ENCODE assay signal across 8 cellular contexts in the genomic region with DNA sequence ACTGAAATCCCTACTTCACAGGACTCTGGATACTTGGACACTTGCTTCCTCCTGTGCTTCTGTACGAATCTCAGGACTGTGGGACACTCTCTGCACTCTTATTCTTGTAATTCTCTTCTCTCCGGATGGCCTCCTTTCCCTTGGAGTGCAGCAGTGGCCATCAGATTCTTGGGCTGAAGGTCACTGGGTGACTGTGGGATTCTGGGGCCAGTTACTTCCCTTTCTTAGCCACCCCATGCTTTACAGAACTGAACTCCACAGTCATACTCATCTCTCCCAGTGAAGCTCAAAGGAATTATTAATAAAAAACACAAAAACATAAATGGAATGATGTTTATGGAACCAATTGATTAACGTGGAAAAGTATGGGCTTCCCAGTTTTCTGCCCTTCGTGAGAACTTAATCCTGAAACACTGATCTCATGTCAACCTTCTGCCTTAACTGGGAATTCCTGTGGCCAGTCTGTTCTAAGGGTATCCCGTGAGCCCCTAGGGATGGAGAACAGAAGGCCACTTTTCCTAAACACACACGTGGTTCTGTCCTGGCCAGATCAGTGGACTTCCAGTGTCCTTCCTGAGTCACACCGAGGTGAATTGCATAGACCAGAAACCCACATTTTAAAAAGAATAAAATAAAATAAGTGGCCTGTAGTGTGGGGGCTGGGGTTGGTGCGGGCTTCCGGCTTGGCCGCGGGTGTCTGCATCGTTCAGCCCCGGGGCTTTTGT. TPM values are rescaled to one million over a fixed set of nuclear protein-coding genes. Genes with fewer than 3 reads are reported as not detected.
DNase-seq lines count a peak whose midpoint lies in the region; ATAC-seq and TF ChIP-seq lines count a peak whose summit lies in the region.

No MANE protein-coding gene starts in this region.

- no peak for ATAC-seq in activated CD8-positive, alpha-beta T cell treated with anti-CD3 and anti-CD28 coated beads for 36 hours
- no peak for ATAC-seq in activated CD8-positive, alpha-beta T cell treated with anti-CD3 and anti-CD28 coated beads, Interleukin-2, amount 10 ng/mL, durations not matched to agents 7 days and 5 days
- peak in 1 of 2 donors; percentile 13 for ATAC-seq in lower lobe of right lung

- H4K20me1 ChIP-seq in mammary epithelial cell (ENCODE audit: insufficient read depth, low read length) = no peaks in the 10 kb centered on the region

- no peaks in the 10 kb centered on the region for H3K79me2 ChIP-seq in mammary epithelial cell (ENCODE audit: insufficient read depth, low read length)

- no peak for TF ChIP-seq CTCF in activated CD8-positive, alpha-beta T cell treated with anti-CD3 and anti-CD28 coated beads for 36 hours (IDR thresholded peaks at IDR 0.05)
- TF ChIP-seq CTCF in mammary epithelial cell (conservative IDR thresholded peaks at IDR 0.05 in 1 of 2, IDR thresholded peaks at IDR 0.05 in 1 of 2; ENCODE audit: extremely low read depth in 1 of 2, insufficient read depth in 1 of 2, low read depth in 1 of 2, low read length in 2 of 2) = no peak
- no peak for TF ChIP-seq CTCF in lower lobe of right lung (IDR thresholded peaks at IDR 0.05)

- POLR2A ChIA-PET in activated CD8-positive, alpha-beta T cell treated with anti-CD3 and anti-CD28 coated beads for 36 hours (lab: Charles Lee) = interaction anchor here (0.9 to 2.2 kb wide), 3 partner anchors 14 to 92 kb away, joined by 3 to 5 read pairs (median 3); no protein-coding TSS in a partner anchor
- POLR2A ChIA-PET in activated CD8-positive, alpha-beta T cell treated with anti-CD3 and anti-CD28 coated beads, Interleukin-2, amount 10 ng/mL, durations not matched to agents 7 days and 5 days (lab: Charles Lee) = interaction anchor here (0.8 kb wide), 1 partner anchor 103 kb away, joined by 3 read pairs; no protein-coding TSS in a partner anchor

- H3K4me3 Mint-ChIP-seq in activated CD8-positive, alpha-beta T cell treated with anti-CD3 and anti-CD28 coated beads for 36 hours = peak overlapping the region; percentile 75
- no peak overlapping the region for H3K4me3 Mint-ChIP-seq in activated CD8-positive, alpha-beta T cell treated with anti-CD3 and anti-CD28 coated beads, Interleukin-2, amount 10 ng/mL, durations not matched to agents 7 days and 5 days

- H3K9me3 Mint-ChIP-seq in activated CD8-positive, alpha-beta T cell treated with anti-CD3 and anti-CD28 coated beads for 36 hours = no peaks in the 10 kb centered on the region
- H3K9me3 Mint-ChIP-seq in activated CD8-positive, alpha-beta T cell treated with anti-CD3 and anti-CD28 coated beads, Interleukin-2, amount 10 ng/mL, durations not matched to agents 7 days and 5 days (ENCODE audit: insufficient read depth) = no peaks in the 10 kb centered on the region

- H3K27me3 ChIP-seq in mammary epithelial cell (ENCODE audit: insufficient read depth, low read length) (peaks cover 47% of the 10 kb centered on the region), lower lobe of right lung (ENCODE audit: low read depth) (peaks cover 94% of the 10 kb centered on the region), thymus (ENCODE audit: control insufficient read depth, insufficient read depth) (peaks cover 66% of the 10 kb centered on the region)

- H3K9me3 ChIP-seq in mammary epithelial cell (replicated peaks; ENCODE audit: insufficient read depth, low read length) (no peaks in the 10 kb centered on the region), lower lobe of right lung (no peaks in the 10 kb centered on the region), thymus (ENCODE audit: control insufficient read depth) (no peaks in the 10 kb centered on the region)

- CTCF ChIA-PET in activated CD8-positive, alpha-beta T cell treated with anti-CD3 and anti-CD28 coated beads for 36 hours (lab: Charles Lee) = interaction anchor here (0.6 to 11.0 kb wide), 10 partner anchors 12 to 207 kb away, joined by 3 to 115 read pairs (median 4); a partner anchor contains a TSS
- CTCF ChIA-PET in activated CD8-positive, alpha-beta T cell treated with anti-CD3 and anti-CD28 coated beads, Interleukin-2, amount 10 ng/mL, durations not matched to agents 7 days and 5 days (lab: Charles Lee) = interaction anchor here (1.3 to 8.3 kb wide), 8 partner anchors 12 to 132 kb away, joined by 3 to 54 read pairs (median 8); no protein-coding TSS in a partner anchor
- CTCF ChIA-PET in mammary epithelial cell (lab: Charles Lee; ENCODE audit: low non-redundant PET) = no interaction called here

- peaks cover 83% of the 10 kb centered on the region for H3K27me3 Mint-ChIP-seq in activated CD8-positive, alpha-beta T cell treated with anti-CD3 and anti-CD28 coated beads for 36 hours
- H3K27me3 Mint-ChIP-seq in activated CD8-positive, alpha-beta T cell treated with anti-CD3 and anti-CD28 coated beads, Interleukin-2, amount 10 ng/mL, durations not matched to agents 7 days and 5 days (ENCODE audit: low read depth) = peaks cover 77% of the 10 kb centered on the region

- peak overlapping the region; percentile 89 for H3K4me2 ChIP-seq in mammary epithelial cell (ENCODE audit: insufficient read depth, low read depth, low read length)

- H3K4me1 Mint-ChIP-seq in activated CD8-positive, alpha-beta T cell treated with anti-CD3 and anti-CD28 coated beads for 36 hours (ENCODE audit: low read depth) = peaks cover 20% of the 10 kb centered on the region
- peaks cover 29% of the 10 kb centered on the region for H3K4me1 Mint-ChIP-seq in activated CD8-positive, alpha-beta T cell treated with anti-CD3 and anti-CD28 coated beads, Interleukin-2, amount 10 ng/mL, durations not matched to agents 7 days and 5 days (ENCODE audit: low read depth)

- H2AFZ ChIP-seq in mammary epithelial cell (ENCODE audit: low read depth, low read length) = peak overlapping the region; percentile 90

- peak overlapping the region in 2 of 3 experiments; percentile 43 to 50 for H3K4me3 ChIP-seq in mammary epithelial cell (replicated peaks in 1 of 3; ENCODE audit: insufficient read depth in 1 of 3, low read depth in 2 of 3, low read length in 3 of 3)
- peak overlapping the region; percentile 53 for H3K4me3 ChIP-seq in lower lobe of right lung
- peak overlapping the region; percentile 46 for H3K4me3 ChIP-seq in thymus (ENCODE audit: low read length)

- H3K36me3 ChIP-seq in mammary epithelial cell (ENCODE audit: insufficient read depth, low read length) (no peaks in the 10 kb centered on the region), lower lobe of right lung (no peaks in the 10 kb centered on the region), thymus (ENCODE audit: control insufficient read depth, insufficient read depth) (no peaks in the 10 kb centered on the region)

- no peak for DNase-seq in activated CD8-positive, alpha-beta T cell treated with anti-CD3 and anti-CD28 coated beads for 36 hours
- no peak for DNase-seq in activated CD8-positive, alpha-beta T cell treated with anti-CD3 and anti-CD28 coated beads, Interleukin-2, amount 10 ng/mL, durations not matched to agents 7 days and 5 days
- DNase-seq in mammary epithelial cell (no peak), lower lobe of right lung (no peak), NCI-H69 (lab: John Stamatoyannopoulos, UW) (no peak), KBM-7 (no peak), GF-D8 (lab: John Stamatoyannopoulos, UW) (no peak)

- intact Hi-C loops in activated CD8-positive, alpha-beta T cell treated with anti-CD3 and anti-CD28 coated beads for 36 hours (cut with micrococcal nuclease) = no loop called here
- intact Hi-C loops in mammary epithelial cell (cut with micrococcal nuclease) (no loop called here), lower lobe of right lung (cut with DNase I) (no loop called here)

- WGBS in mammary epithelial cell (ENCODE audit: low coverage, missing lambda C conversion rate) = 14% methylated on average over 13 of the region's 13 CpGs
- WGBS in thymus = 15% methylated on average over 13 of the region's 13 CpGs

- BruUV-seq in mammary epithelial cell (replicated peaks; lab: Mats Ljungman, UMichigan) = no TSS peak

- dilution Hi-C loops in mammary epithelial cell (cut with HindIII; ENCODE audit: low sequenced_read_pairs) = loop anchor here (10.0 kb wide), 3 partner anchors 79 to 199 kb away; no protein-coding TSS in a partner anchor

- H3K9ac ChIP-seq in mammary epithelial cell (ENCODE audit: insufficient read depth, low read length) = no peak overlapping the region

- H3K27ac ChIP-seq in mammary epithelial cell (ENCODE audit: insufficient read depth, low read depth, low read length) = no peak overlapping the region
- no peak overlapping the region for H3K27ac ChIP-seq in lower lobe of right lung
- H3K27ac ChIP-seq in thymus (ENCODE audit: low read depth) = no peak overlapping the region

- no peak overlapping the region for H3K27ac Mint-ChIP-seq in activated CD8-positive, alpha-beta T cell treated with anti-CD3 and anti-CD28 coated beads for 36 hours
- H3K27ac Mint-ChIP-seq in activated CD8-positive, alpha-beta T cell treated with anti-CD3 and anti-CD28 coated beads, Interleukin-2, amount 10 ng/mL, durations not matched to agents 7 days and 5 days = no peak overlapping the region

- no peaks in the 10 kb centered on the region for H3K36me3 Mint-ChIP-seq in activated CD8-positive, alpha-beta T cell treated with anti-CD3 and anti-CD28 coated beads for 36 hours (ENCODE audit: low read depth)
- H3K36me3 Mint-ChIP-seq in activated CD8-positive, alpha-beta T cell treated with anti-CD3 and anti-CD28 coated beads, Interleukin-2, amount 10 ng/mL, durations not matched to agents 7 days and 5 days (ENCODE audit: low read depth) = no peaks in the 10 kb centered on the region

- H3K4me1 ChIP-seq in mammary epithelial cell (ENCODE audit: insufficient read depth, low read length) = peaks cover 19% of the 10 kb centered on the region
- peaks cover 34% of the 10 kb centered on the region for H3K4me1 ChIP-seq in lower lobe of right lung
- H3K4me1 ChIP-seq in thymus (ENCODE audit: control insufficient read depth, insufficient read depth, low read length) = peaks cover 8% of the 10 kb centered on the region

- in situ Hi-C loops in mammary epithelial cell (cut with MboI; ENCODE audit: low sequenced_read_pairs in 2 of 2) = no loop called here
- in situ Hi-C loops in KBM-7 (cut with MboI; ENCODE audit: low pct_unique_long_range_greater_than_20kb, low sequenced_read_pairs) = no loop called here

RNA-seq across cellular contexts. Expression of a gene that starts 23.6 kb away (rescaled TPM):
- total RNA-seq in activated CD8-positive, alpha-beta T cell treated with anti-CD3 and anti-CD28 coated beads for 36 hours = 100 to 1,000 TPM; 493 to 499 TPM
- total RNA-seq in activated CD8-positive, alpha-beta T cell treated with anti-CD3 and anti-CD28 coated beads, Interleukin-2, amount 10 ng/mL, durations not matched to agents 7 days and 5 days = 100 to 1,000 TPM; 523 to 536 TPM
- total RNA-seq in mammary epithelial cell (100 to 1,000 TPM; 106 to 145 TPM), lower lobe of right lung (1,079 TPM)
- polyA plus RNA-seq in mammary epithelial cell (77.2 TPM), thymus (531 TPM)
- polyA minus RNA-seq in mammary epithelial cell = 74.7 TPM
